In genomic region chr6:149360536-149360935, GRCh38 we compare ENCODE assay signal across 14 cellular contexts. TPM values are rescaled to one million over a fixed set of nuclear protein-coding genes. Genes with fewer than 3 reads are reported as not detected.
"Had no signal": no experiment of that assay in that cellular context is flagged by ENCODE, and none has a peak within 500 bp of the region (broad histone marks: within the 10 kb centered on the region; RNA-seq: fewer than 3 reads in every experiment).

No MANE protein-coding gene starts in this region.

- H3K9me3 Mint-ChIP-seq: neural crest cell had no signal

- H3K27ac ChIP-seq: lower lobe of right lung, ovary, thoracic aorta, upper lobe of right lung had no signal

- ATAC-seq: lower lobe of right lung, sciatic nerve had no signal

- H3K36me3 ChIP-seq: lower lobe of right lung, ovary, thoracic aorta, upper lobe of right lung had no signal

- H3K4me3 ChIP-seq: lower lobe of right lung, ovary, thoracic aorta, upper lobe of right lung had no signal

- H3K27me3 ChIP-seq: ovary, upper lobe of right lung had no signal

- H3K4me3 Mint-ChIP-seq: mesothelial cell of epicardium, neural crest cell had no signal

- DNase-seq: activated CD4-positive, alpha-beta T cell treated with anti-CD3 and anti-CD28 coated beads, Interleukin-2, amount 50 U/mL, for 48 hours; activated CD4-positive, CD25-positive, alpha-beta regulatory T cell treated with anti-CD3 and anti-CD28 coated beads, Interleukin-2, amount 50 U/mL, for 72 hours; activated CD8-positive, alpha-beta memory T cell treated with anti-CD3 and anti-CD28 coated beads, Interleukin-2, amount 50 U/mL, for 48 hours; aorta; cerebellar nuclear complex; head of caudate nucleus; lower lobe of right lung; ovary; upper lobe of right lung had no signal

- H3K9me3 ChIP-seq: lower lobe of right lung, ovary, thoracic aorta, upper lobe of right lung had no signal

RNA-seq across cellular contexts. Expression of gene SUMO4, which starts 39.5 kb away (rescaled TPM):
- total RNA-seq: epithelial cell of proximal tubule had no signal
